8 cellular contexts compared by ENCODE assay signal in the genomic region with DNA sequence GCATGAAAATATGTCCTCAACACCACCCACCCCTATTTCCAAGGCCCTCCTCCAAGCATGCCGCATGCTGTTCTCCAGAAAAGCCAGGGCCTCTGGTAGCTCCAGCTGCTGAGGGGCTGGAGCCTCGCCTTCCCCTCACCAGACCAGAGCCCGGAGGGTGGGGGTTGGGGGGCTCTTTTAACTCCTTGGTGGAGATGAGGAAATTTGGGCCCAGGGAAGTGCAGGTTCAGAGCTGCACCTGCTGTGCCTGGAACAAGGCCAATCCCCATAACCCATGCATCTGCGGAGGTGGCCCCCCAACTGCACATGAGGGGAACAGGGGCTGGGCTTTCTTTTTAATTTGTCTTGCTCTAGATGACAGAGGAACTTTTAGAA. TPM values are rescaled to one million over a fixed set of nuclear protein-coding genes. Genes with fewer than 3 reads are reported as not detected.
DNase-seq lines count a peak whose midpoint lies in the region; ATAC-seq and TF ChIP-seq lines count a peak whose summit lies in the region.

No MANE protein-coding gene starts in this region.

- H3F3A ChIP-seq in neural cell (ENCODE audit: insufficient read depth, low read length, poor library complexity, severe bottlenecking), result no peaks in the 10 kb centered on the region

- H3K79me2 ChIP-seq in neural cell (replicated peaks; ENCODE audit: insufficient read depth, low read length), result no peaks in the 10 kb centered on the region

- H3K4me3 ChIP-seq in BLaER1 (peak overlapping the region; percentile 73), duodenal mucosa (ENCODE audit: low read depth in 1 of 2, low read length in 2 of 2) (peak overlapping the region; percentile 54 to 65), neural cell (ENCODE audit: low read length) (peak overlapping the region; percentile 65)

- TF ChIP-seq RAD21 in neural cell (conservative IDR thresholded peaks at IDR 0.05), result no peak

- peak overlapping the region; percentile 84 for H3K4me2 ChIP-seq in BLaER1
- H3K4me2 ChIP-seq in neural cell (ENCODE audit: low read length), result peak overlapping the region; percentile 55

- H3K36me3 ChIP-seq in BLaER1, result no peaks in the 10 kb centered on the region
- no peaks in the 10 kb centered on the region for H3K36me3 ChIP-seq in duodenal mucosa (ENCODE audit: control insufficient read depth in 1 of 2, insufficient read depth in 2 of 2, low read length in 2 of 2)
- H3K36me3 ChIP-seq in neural cell (ENCODE audit: insufficient read depth, low read length), result no peaks in the 10 kb centered on the region

- H2AFZ ChIP-seq in neural cell (ENCODE audit: low read depth, low read length), result peak overlapping the region; percentile 80

- DNase-seq in NCI-H1105 treated with DMSO at 0.1 percent for 48 hours (lab: John Stamatoyannopoulos, UW) (peak; percentile 67), mesenteric fat pad (ENCODE audit: low spot score) (no peak), NCI-H345 treated with DMSO at 0.1 percent for 48 hours (lab: John Stamatoyannopoulos, UW; ENCODE audit: unreplicated experiment) (no peak)

- H3K27me3 ChIP-seq in BLaER1, result no peaks in the 10 kb centered on the region
- H3K27me3 ChIP-seq in duodenal mucosa (ENCODE audit: control insufficient read depth in 1 of 2, insufficient read depth in 2 of 2, low read length in 2 of 2), result no peaks in the 10 kb centered on the region
- H3K27me3 ChIP-seq in neural cell (ENCODE audit: insufficient read depth, low read depth, low read length), result no peaks in the 10 kb centered on the region

- H3K4me1 ChIP-seq in BLaER1 (peaks cover 83% of the 10 kb centered on the region), duodenal mucosa (ENCODE audit: control insufficient read depth in 1 of 2, insufficient read depth in 2 of 2, low read length in 2 of 2) (peaks cover 12 to 30% of the 10 kb centered on the region in 2 donors)

- no peak for ATAC-seq in HG03457 (IDR thresholded peaks at IDR 0.05; ENCODE audit: unreplicated experiment)
- ATAC-seq in GM19395 (IDR thresholded peaks at IDR 0.05; ENCODE audit: unreplicated experiment), result no peak

- TF ChIP-seq EP300 in neural cell (conservative IDR thresholded peaks at IDR 0.05; ENCODE audit: poor library complexity, severe bottlenecking), result no peak

- no peak for TF ChIP-seq CTCF in neural cell (IDR thresholded peaks at IDR 0.05; ENCODE audit: poor library complexity, severe bottlenecking)

- H4K20me1 ChIP-seq in BLaER1 (peaks cover 13% of the 10 kb centered on the region; the same call in 1 of the 2 replicates), neural cell (ENCODE audit: insufficient read depth) (no peaks in the 10 kb centered on the region)

- H3K9me3 ChIP-seq in BLaER1 (no peaks in the 10 kb centered on the region), duodenal mucosa (ENCODE audit: control insufficient read depth in 1 of 2, low read length in 2 of 2) (no peaks in the 10 kb centered on the region), neural cell (ENCODE audit: low read length) (no peaks in the 10 kb centered on the region)

- H3K27ac ChIP-seq in BLaER1 (peak overlapping the region; percentile 78), duodenal mucosa (ENCODE audit: low read depth, low read length) (no peak overlapping the region), neural cell (ENCODE audit: low read length) (no peak overlapping the region)

- H3K9ac ChIP-seq in BLaER1 (peak overlapping the region; percentile 77), duodenal mucosa (ENCODE audit: low read depth in 1 of 2, low read length in 2 of 2) (peak overlapping the region; percentile 51 to 63), neural cell (ENCODE audit: low read length) (peak overlapping the region; percentile 66)

- H3K9me2 ChIP-seq in neural cell (ENCODE audit: insufficient read depth, low read length), result no peaks in the 10 kb centered on the region

TF ChIP-seq in neural cell, 6 proteins besides CTCF, POLR2A, EP300 and RAD21:
- TF ChIP-seq EZH2 (IDR thresholded peaks at IDR 0.05; ENCODE audit: borderline replicate concordance, insufficient read depth, low read length, poor library complexity, severe bottlenecking), result no peak
- TF ChIP-seq MXI1 (conservative IDR thresholded peaks at IDR 0.05; ENCODE audit: poor library complexity, severe bottlenecking), result no peak
- TF ChIP-seq SMC3 (conservative IDR thresholded peaks at IDR 0.05; ENCODE audit: poor library complexity), result no peak
- TF ChIP-seq POLR2AphosphoS5 (IDR thresholded peaks at IDR 0.05), result no peak
- no peak for TF ChIP-seq REST (IDR thresholded peaks at IDR 0.05; ENCODE audit: borderline replicate concordance)
- TF ChIP-seq TAF1 (IDR thresholded peaks at IDR 0.05; ENCODE audit: low read depth), result no peak

RNA-seq across cellular contexts. Expression of gene SELENON, which starts 0.7 kb away (rescaled TPM):
- 6.5 and 14.3 TPM in 2 replicates for polyA plus RNA-seq in neural cell
- polyA minus RNA-seq in neural cell, result 14.9 and 16.7 TPM in 2 replicates
- total RNA-seq in mesenteric fat pad, result 108 TPM

RNA-seq across cellular contexts. Expression of gene MTFR1L, which starts 20.4 kb away (rescaled TPM):
- 107 and 115 TPM in 2 replicates for polyA plus RNA-seq in neural cell
- 44.7 and 53.8 TPM in 2 replicates for polyA minus RNA-seq in neural cell
- total RNA-seq in mesenteric fat pad, result 53.8 TPM

RNA-seq across cellular contexts. Expression of gene AUNIP, which starts 59.9 kb away (rescaled TPM):
- polyA plus RNA-seq in neural cell, result 0.48 TPM in 1 of 2 replicates, not detected in the other
- 0.58 TPM in 1 of 2 replicates, not detected in the other for polyA minus RNA-seq in neural cell
- total RNA-seq in mesenteric fat pad, result not detected
